Comparison of ENCODE assay signal across 1 cellular context in genomic region chr3:126464997-126465396, GRCh38.
A peak's percentile ranks its signal among the peaks of the same experiment; 100 is the strongest.
TF ChIP-seq lines count a peak whose summit lies in the region.

No MANE protein-coding gene starts in this region.

TF ChIP-seq in K562, 482 proteins besides CTCF, POLR2A, EP300 and RAD21:
- no peak for TF ChIP-seq ZFPM2 (CRISPR knock-in tag; IDR thresholded peaks at IDR 0.05)
- TF ChIP-seq ZNF785 (CRISPR knock-in tag; IDR thresholded peaks at IDR 0.05), result no peak
- no peak for TF ChIP-seq ZNF408 (CRISPR knock-in tag; IDR thresholded peaks at IDR 0.05; ENCODE audit: low read depth)
- TF ChIP-seq RBFOX2 (IDR thresholded peaks at IDR 0.05; ENCODE audit: low read depth, low read length), result peak; percentile 39; the same call in 1 of the 2 replicates
- no peak for TF ChIP-seq GTF3C2 (IDR thresholded peaks at IDR 0.05; ENCODE audit: borderline replicate concordance, extremely low read depth, insufficient read length)
- TF ChIP-seq MCM3 (IDR thresholded peaks at IDR 0.05), result no peak
- TF ChIP-seq, protein P1, sequence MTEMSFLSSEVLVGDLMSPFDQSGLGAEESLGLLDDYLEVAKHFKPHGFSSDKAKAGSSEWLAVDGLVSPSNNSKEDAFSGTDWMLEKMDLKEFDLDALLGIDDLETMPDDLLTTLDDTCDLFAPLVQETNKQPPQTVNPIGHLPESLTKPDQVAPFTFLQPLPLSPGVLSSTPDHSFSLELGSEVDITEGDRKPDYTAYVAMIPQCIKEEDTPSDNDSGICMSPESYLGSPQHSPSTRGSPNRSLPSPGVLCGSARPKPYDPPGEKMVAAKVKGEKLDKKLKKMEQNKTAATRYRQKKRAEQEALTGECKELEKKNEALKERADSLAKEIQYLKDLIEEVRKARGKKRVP (CRISPR knock-in tag; IDR thresholded peaks at IDR 0.05), result no peak
